Comparison of ENCODE assay signal across 8 cellular contexts in the genomic region with DNA sequence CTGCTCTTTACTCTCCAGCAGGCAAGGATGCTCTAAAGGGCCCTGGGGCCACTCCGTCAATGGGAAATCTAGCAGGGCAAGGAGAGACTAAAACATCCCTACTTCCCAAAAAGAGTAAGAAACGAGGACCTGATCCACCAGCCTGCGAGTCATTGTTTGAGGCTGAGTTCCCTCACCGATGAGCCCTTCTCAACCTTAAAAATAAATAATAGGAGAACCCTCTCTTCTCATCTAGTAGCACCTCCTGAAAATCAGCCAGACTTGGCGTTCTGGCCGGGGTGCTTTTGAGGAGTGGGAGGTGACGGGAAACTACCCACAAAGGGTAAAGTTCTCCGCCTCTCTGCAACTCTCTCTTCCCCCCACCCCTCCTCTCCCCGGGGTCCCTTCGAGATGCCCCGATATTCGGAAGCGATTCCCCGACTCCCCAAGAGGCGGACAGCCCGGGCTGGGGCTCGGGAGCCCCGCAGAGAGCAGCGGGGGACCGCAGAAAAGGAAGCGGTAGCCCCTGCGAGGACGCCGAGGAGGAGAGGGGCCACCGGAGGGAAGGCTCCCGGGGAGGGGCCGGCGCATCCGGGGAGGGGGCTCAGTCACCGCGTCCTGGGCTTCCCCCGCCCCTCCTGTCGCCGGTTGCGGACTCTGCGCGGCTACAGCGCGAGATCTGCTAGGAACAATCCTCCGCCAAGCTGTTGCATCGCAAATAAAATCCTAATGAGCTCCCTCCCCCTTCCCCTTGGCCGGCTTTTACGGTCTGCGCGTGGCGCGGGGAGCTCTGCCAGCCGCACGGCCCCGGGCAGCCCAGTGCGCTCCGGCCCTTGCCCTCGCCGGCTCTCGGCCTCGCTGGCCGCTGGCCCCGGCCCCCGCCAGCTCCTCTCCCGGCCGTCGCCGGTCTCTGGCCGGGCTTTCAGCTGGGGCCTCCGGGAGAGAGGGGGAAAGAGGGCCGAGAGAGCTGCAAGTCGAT. TPM values are rescaled to one million over a fixed set of nuclear protein-coding genes. Genes with fewer than 3 reads are reported as not detected.
DNase-seq lines count a peak whose midpoint lies in the region; ATAC-seq lines count a peak whose summit lies in the region.

No MANE protein-coding gene starts in this region.

- H3K4me1 Mint-ChIP-seq in activated CD4-positive, alpha-beta memory T cell treated with anti-CD3 and anti-CD28 coated beads for 36 hours (ENCODE audit: low read depth): peaks cover 8% of the 10 kb centered on the region

- H3K36me3 Mint-ChIP-seq in activated CD4-positive, alpha-beta memory T cell treated with anti-CD3 and anti-CD28 coated beads for 36 hours: no peaks in the 10 kb centered on the region

- H3K4me3 Mint-ChIP-seq in activated CD4-positive, alpha-beta memory T cell treated with anti-CD3 and anti-CD28 coated beads for 36 hours: peak overlapping the region; percentile 72

- H3K27me3 ChIP-seq in iPS-18a (ENCODE audit: control insufficient read depth, insufficient read depth, low read length) (peaks cover 100% of the 10 kb centered on the region), subcutaneous abdominal adipose tissue (ENCODE audit: control insufficient read depth in 5 of 5, insufficient read depth in 4 of 5, low read length in 5 of 5) (peaks cover 59 to 85% (median 72%) of the 10 kb centered on the region in 5 donors)

- peak; percentile 33 for DNase-seq in stimulated activated CD4-positive, alpha-beta T cell treated with anti-CD3 and anti-CD28 coated beads, Interleukin-4, amount 100 ng/mL, for 1 hour
- DNase-seq in stimulated activated CD4-positive, alpha-beta T cell treated with anti-CD3 and anti-CD28 coated beads, Interleukin-15, amount 100 ng/mL, for 24 hours: no peak
- peak; percentile 54 for DNase-seq in activated CD4-positive, alpha-beta memory T cell treated with anti-CD3 and anti-CD28 coated beads for 36 hours
- no peak for DNase-seq in stimulated activated CD4-positive, alpha-beta T cell treated with anti-CD3 and anti-CD28 coated beads, Interleukin-2, amount 100 ng/mL, for 48 hours

- H3K36me3 ChIP-seq in iPS-18a (ENCODE audit: control insufficient read depth, low read depth, low read length): no peaks in the 10 kb centered on the region
- H3K36me3 ChIP-seq in subcutaneous abdominal adipose tissue (ENCODE audit: control insufficient read depth in 5 of 5, insufficient read depth in 5 of 5, low read length in 5 of 5): no peaks in the 10 kb centered on the region

- ATAC-seq in GM19397 (IDR thresholded peaks at IDR 0.05; ENCODE audit: unreplicated experiment): no peak
- ATAC-seq in HG02763 (IDR thresholded peaks at IDR 0.05; ENCODE audit: unreplicated experiment): no peak

- no peaks in the 10 kb centered on the region for H3K9me3 Mint-ChIP-seq in activated CD4-positive, alpha-beta memory T cell treated with anti-CD3 and anti-CD28 coated beads for 36 hours

- H3K4me1 ChIP-seq in iPS-18a (ENCODE audit: control insufficient read depth, low read depth, low read length) (no peaks in the 10 kb centered on the region), subcutaneous abdominal adipose tissue (ENCODE audit: control insufficient read depth in 5 of 5, insufficient read depth in 5 of 5, low read length in 5 of 5) (peaks cover 2 to 26% (median 23%) of the 10 kb centered on the region in 5 donors)

- H3K9me3 ChIP-seq in iPS-18a (ENCODE audit: control insufficient read depth, low read depth, low read length) (no peaks in the 10 kb centered on the region), subcutaneous abdominal adipose tissue (ENCODE audit: control insufficient read depth in 5 of 5, low read length in 5 of 5) (no peaks in the 10 kb centered on the region)

- CTCF ChIA-PET in activated CD4-positive, alpha-beta memory T cell treated with anti-CD3 and anti-CD28 coated beads for 36 hours (lab: Charles Lee): interaction anchor here (0.7 to 4.5 kb wide), 11 partner anchors 10 to 678 kb away, joined by 3 to 50 read pairs (median 4); partner anchors contain the start of genes HOXB5 and HOXB8

- H3K9ac ChIP-seq in iPS-18a (ENCODE audit: low read length) (no peak overlapping the region), subcutaneous abdominal adipose tissue (ENCODE audit: low read length in 5 of 5) (peak overlapping the region in 3 of 5 donors; percentile 52 to 55 (median 54))

- H3K27ac ChIP-seq in iPS-18a (ENCODE audit: low read length) (no peak overlapping the region), subcutaneous abdominal adipose tissue (ENCODE audit: low read depth, low read length) (no peak overlapping the region)

- H3K4me3 ChIP-seq in iPS-18a (ENCODE audit: low read length) (peak overlapping the region; percentile 16), subcutaneous abdominal adipose tissue (ENCODE audit: low read depth in 1 of 5, low read length in 5 of 5) (peak overlapping the region; percentile 48 to 70 (median 66))

- H3K27ac Mint-ChIP-seq in activated CD4-positive, alpha-beta memory T cell treated with anti-CD3 and anti-CD28 coated beads for 36 hours: no peak overlapping the region

- H3K27me3 Mint-ChIP-seq in activated CD4-positive, alpha-beta memory T cell treated with anti-CD3 and anti-CD28 coated beads for 36 hours: peaks cover 75% of the 10 kb centered on the region

- POLR2A ChIA-PET in activated CD4-positive, alpha-beta memory T cell treated with anti-CD3 and anti-CD28 coated beads for 36 hours (lab: Charles Lee): interaction anchor here (0.6 to 2.4 kb wide), 4 partner anchors 9 to 99 kb away, joined by 3 to 13 read pairs (median 4); partner anchors contain the start of gene PRAC2

- intact Hi-C loops in activated CD4-positive, alpha-beta memory T cell treated with anti-CD3 and anti-CD28 coated beads for 36 hours (cut with micrococcal nuclease): no loop called here

RNA-seq across cellular contexts. Expression of gene HOXB9, which starts 1.3 kb away (rescaled TPM):
- total RNA-seq in activated CD4-positive, alpha-beta memory T cell treated with anti-CD3 and anti-CD28 coated beads for 36 hours: 1 to 10 TPM; 1.4 to 1.5 TPM

RNA-seq across cellular contexts. Expression of gene HOXB8, which starts 9.7 kb away (rescaled TPM):
- not detected for total RNA-seq in activated CD4-positive, alpha-beta memory T cell treated with anti-CD3 and anti-CD28 coated beads for 36 hours

RNA-seq across cellular contexts. Expression of gene HOXB7, which starts 14.0 kb away (rescaled TPM):
- under 1 TPM; 0.36 to 0.44 TPM for total RNA-seq in activated CD4-positive, alpha-beta memory T cell treated with anti-CD3 and anti-CD28 coated beads for 36 hours

RNA-seq across cellular contexts. Expression of gene HOXB6, which starts 20.0 kb away (rescaled TPM):
- total RNA-seq in activated CD4-positive, alpha-beta memory T cell treated with anti-CD3 and anti-CD28 coated beads for 36 hours: under 1 TPM; 0.21 to 0.22 TPM

RNA-seq across cellular contexts. Expression of gene HOXB5, which starts 31.2 kb away (rescaled TPM):
- total RNA-seq in activated CD4-positive, alpha-beta memory T cell treated with anti-CD3 and anti-CD28 coated beads for 36 hours: not detected

Comparison
In these comparisons a context has a peak if more than half of its experiments do, and no peak if none do; other contexts are left out.
1. DNase-seq: peak in stimulated activated CD4-positive, alpha-beta T cell treated with anti-CD3 and anti-CD28 coated beads, Interleukin-4, amount 100 ng/mL, for 1 hour (single experiment) and activated CD4-positive, alpha-beta memory T cell treated with anti-CD3 and anti-CD28 coated beads for 36 hours (single experiment); none in stimulated activated CD4-positive, alpha-beta T cell treated with anti-CD3 and anti-CD28 coated beads, Interleukin-15, amount 100 ng/mL, for 24 hours (single experiment) and stimulated activated CD4-positive, alpha-beta T cell treated with anti-CD3 and anti-CD28 coated beads, Interleukin-2, amount 100 ng/mL, for 48 hours (0 of 2).